ENCODE assay signal across 1 cellular context in genomic region chr17:6912110-6913051, GRCh38.
TF ChIP-seq lines count a peak whose summit lies in the region.

No MANE protein-coding gene starts in this region.

TF ChIP-seq in HepG2, 621 proteins besides CTCF, POLR2A, EP300 and RAD21 (continued from another document):
- no peak for TF ChIP-seq AHDC1 (CRISPR knock-in tag; IDR thresholded peaks at IDR 0.05; ENCODE audit: borderline replicate concordance)
